ENCODE assay signal across 22 cellular contexts in genomic region chr17:17564896-17565295, GRCh38. TPM values are rescaled to one million over a fixed set of nuclear protein-coding genes. Genes with fewer than 3 reads are reported as not detected.
DNase-seq lines count a peak whose midpoint lies in the region; ATAC-seq and TF ChIP-seq lines count a peak whose summit lies in the region.
"Had no signal": no experiment of that assay in that cellular context is flagged by ENCODE, and none has a peak within 500 bp of the region (broad histone marks: within the 10 kb centered on the region; RNA-seq: fewer than 3 reads in every experiment).

No MANE protein-coding gene starts in this region.

- no peaks in the 10 kb centered on the region for H3K9me3 ChIP-seq in right lobe of liver
- H3K9me3 ChIP-seq in subcutaneous abdominal adipose tissue (ENCODE audit: control insufficient read depth in 5 of 5, low read length in 5 of 5), result no peaks in the 10 kb centered on the region
- no peaks in the 10 kb centered on the region for H3K9me3 ChIP-seq in sigmoid colon
- H3K9me3 ChIP-seq in naive thymus-derived CD4-positive, alpha-beta T cell (ENCODE audit: control insufficient read depth in 2 of 3, low read length in 3 of 3), result no peaks in the 10 kb centered on the region

- DNase-seq in NCI-H748 (lab: John Stamatoyannopoulos, UW; ENCODE audit: unreplicated experiment) (peak; percentile 28), NCI-H748 treated with DMSO at 0.1 percent for 48 hours (lab: John Stamatoyannopoulos, UW) (no peak), right lobe of liver (no peak), sigmoid colon (no peak)
- DNase-seq in central memory CD8-positive, alpha-beta T cell (ENCODE audit: low spot score in 2 of 2), result no peak
- no peak for DNase-seq in activated CD4-positive, alpha-beta T cell treated with anti-CD3 and anti-CD28 coated beads for 48 hours
- DNase-seq in naive thymus-derived CD4-positive, alpha-beta T cell, result no peak
- DNase-seq: 8988T; activated naive CD4-positive, alpha-beta T cell treated with Interleukin-2 at 50 U/mL for 16 hours; activated T-cell treated with anti-CD3 and anti-CD28 coated beads, Interleukin-2, amount 50 U/mL, for 4 hours; amygdala; CD8-positive, alpha-beta T cell; DMS153; Karpas-422; left cardiac atrium; midbrain; NCI-H1436 treated with DMSO at 0.1 percent for 48 hours; stimulated activated CD8-positive, alpha-beta memory T cell treated with anti-CD3 and anti-CD28 coated beads, Interleukin-4, amount 100 ng/mL, for 48 hours had no signal

- WGBS in right lobe of liver (ENCODE audit: insufficient coverage, low coverage, low lambda C conversion rate, missing lambda C conversion rate), result 100% methylated on average over 1 of the region's 5 CpGs
- 74 to 86% methylated on average over 5 of the region's 5 CpGs for WGBS in sigmoid colon, 2 donors

- TF ChIP-seq EP300 in sigmoid colon (IDR thresholded peaks at IDR 0.05), result no peak

- H3K9ac ChIP-seq in subcutaneous abdominal adipose tissue (ENCODE audit: low read length in 5 of 5), result peak overlapping the region in 2 of 5 donors; percentile 16 to 65

- H3K4me3 ChIP-seq in right lobe of liver (no peak overlapping the region), subcutaneous abdominal adipose tissue (ENCODE audit: low read depth in 1 of 5, low read length in 5 of 5) (peak overlapping the region in 1 of 5 donors; percentile 0), sigmoid colon (no peak overlapping the region)
- H3K4me3 ChIP-seq in naive thymus-derived CD4-positive, alpha-beta T cell (ENCODE audit: low read length), result no peak overlapping the region
- H3K4me3 ChIP-seq: coronary artery had no signal

- H3K9me3 Mint-ChIP-seq in central memory CD8-positive, alpha-beta T cell, result no peaks in the 10 kb centered on the region
- H3K9me3 Mint-ChIP-seq in naive thymus-derived CD4-positive, alpha-beta T cell, result no peaks in the 10 kb centered on the region
- H3K9me3 Mint-ChIP-seq: activated T-cell treated with anti-CD3 and anti-CD28 coated beads, Interleukin-2, amount 50 U/mL, for 4 hours; CD8-positive, alpha-beta T cell; T-helper 1 cell treated with Interleukin-12 subunit alpha and Interleukin-12 subunit beta and Interleukin-4 antibody, amounts not matched to agents 30 μg/mL and 1 μg/mL, for 36 hours; type B pancreatic cell had no signal

- H3K4me1 Mint-ChIP-seq in central memory CD8-positive, alpha-beta T cell, result peaks cover 7% of the 10 kb centered on the region
- peaks cover 0 to 5% (median 0%) of the 10 kb centered on the region in 7 donors for H3K4me1 Mint-ChIP-seq in naive thymus-derived CD4-positive, alpha-beta T cell

- H3K36me3 ChIP-seq in right lobe of liver (no peaks in the 10 kb centered on the region), subcutaneous abdominal adipose tissue (ENCODE audit: control insufficient read depth in 5 of 5, insufficient read depth in 5 of 5, low read length in 5 of 5) (no peaks in the 10 kb centered on the region), sigmoid colon (no peaks in the 10 kb centered on the region)
- no peaks in the 10 kb centered on the region for H3K36me3 ChIP-seq in naive thymus-derived CD4-positive, alpha-beta T cell (ENCODE audit: control insufficient read depth in 2 of 3, insufficient read depth in 3 of 3, low read length in 3 of 3)

- CTCF ChIA-PET in naive thymus-derived CD4-positive, alpha-beta T cell (lab: Charles Lee), result no interaction called here

- no peaks in the 10 kb centered on the region for H3K27me3 ChIP-seq in right lobe of liver
- H3K27me3 ChIP-seq in subcutaneous abdominal adipose tissue (ENCODE audit: control insufficient read depth in 5 of 5, insufficient read depth in 4 of 5, low read length in 5 of 5), result no peaks in the 10 kb centered on the region
- no peaks in the 10 kb centered on the region for H3K27me3 ChIP-seq in sigmoid colon
- no peaks in the 10 kb centered on the region for H3K27me3 ChIP-seq in naive thymus-derived CD4-positive, alpha-beta T cell (ENCODE audit: control insufficient read depth in 2 of 2, insufficient read depth in 2 of 2, low read length in 2 of 2)

- POLR2A ChIA-PET in naive thymus-derived CD4-positive, alpha-beta T cell (lab: Charles Lee), result no interaction called here

- peak overlapping the region; percentile 67 for H3K27ac Mint-ChIP-seq in central memory CD8-positive, alpha-beta T cell (ENCODE audit: low read depth)
- H3K27ac Mint-ChIP-seq in naive thymus-derived CD4-positive, alpha-beta T cell, result peak overlapping the region in 1 of 9 donors; percentile 46
- H3K27ac Mint-ChIP-seq: CD8-positive, alpha-beta T cell; T-helper 1 cell treated with Interleukin-12 subunit alpha and Interleukin-12 subunit beta and Interleukin-4 antibody, amounts not matched to agents 30 μg/mL and 1 μg/mL, for 36 hours; type B pancreatic cell had no signal

- no peak for ATAC-seq in central memory CD8-positive, alpha-beta T cell (replicated peaks; ENCODE audit: extremely low read depth, poor library complexity, severe bottlenecking)
- ATAC-seq in right lobe of liver, result no peak
- ATAC-seq in naive thymus-derived CD4-positive, alpha-beta T cell, result no peak
- ATAC-seq: activated T-cell treated with anti-CD3 and anti-CD28 coated beads, Interleukin-2, amount 50 U/mL, for 4 hours; CD8-positive, alpha-beta T cell had no signal

- TF ChIP-seq POLR2A in right lobe of liver (IDR thresholded peaks at IDR 0.05) (no peak), sigmoid colon (IDR thresholded peaks at IDR 0.05) (no peak)

- H3K4me3 Mint-ChIP-seq in central memory CD8-positive, alpha-beta T cell, result no peak overlapping the region
- H3K4me3 Mint-ChIP-seq in naive thymus-derived CD4-positive, alpha-beta T cell, result no peak overlapping the region
- H3K4me3 Mint-ChIP-seq: activated T-cell treated with anti-CD3 and anti-CD28 coated beads, Interleukin-2, amount 50 U/mL, for 4 hours; CD8-positive, alpha-beta T cell; T-helper 1 cell treated with Interleukin-12 subunit alpha and Interleukin-12 subunit beta and Interleukin-4 antibody, amounts not matched to agents 30 μg/mL and 1 μg/mL, for 36 hours; type B pancreatic cell had no signal

- intact Hi-C loops in right lobe of liver (cut with DNase I), result loop anchor here (5.0 kb wide), 2 partner anchors 38 to 68 kb away; partner anchors contain the start of gene RASD1 (in 1 of the 2)
- intact Hi-C loops in sigmoid colon (cut with DNase I), result loop anchor here (5.0 kb wide), 2 partner anchors 53 to 77 kb away; no protein-coding TSS in a partner anchor
- intact Hi-C loops in naive thymus-derived CD4-positive, alpha-beta T cell (cut with micrococcal nuclease), result loop anchor here (5.0 to 10.0 kb wide), 2 partner anchors 68 to 70 kb away; partner anchors contain the start of gene RASD1 (in 2 of the 2)

- H3K27me3 Mint-ChIP-seq in central memory CD8-positive, alpha-beta T cell, result no peaks in the 10 kb centered on the region
- no peaks in the 10 kb centered on the region for H3K27me3 Mint-ChIP-seq in naive thymus-derived CD4-positive, alpha-beta T cell
- H3K27me3 Mint-ChIP-seq: type B pancreatic cell had no signal

- peak overlapping the region in 2 of 3 donors; percentile 64 to 94 for H3K27ac ChIP-seq in right lobe of liver
- H3K27ac ChIP-seq in subcutaneous abdominal adipose tissue (ENCODE audit: low read depth, low read length), result peak overlapping the region; percentile 90
- H3K27ac ChIP-seq in sigmoid colon, result peak overlapping the region in 1 of 4 donors; percentile 19
- H3K27ac ChIP-seq in naive thymus-derived CD4-positive, alpha-beta T cell (ENCODE audit: low read depth, low read length), result no peak overlapping the region

- TF ChIP-seq CTCF in right lobe of liver (IDR thresholded peaks at IDR 0.05) (no peak), sigmoid colon (IDR thresholded peaks at IDR 0.05) (no peak)

- H3K4me1 ChIP-seq in right lobe of liver, result peaks cover 0 to 95% (median 46%) of the 10 kb centered on the region in 4 donors
- H3K4me1 ChIP-seq in subcutaneous abdominal adipose tissue (ENCODE audit: control insufficient read depth in 5 of 5, insufficient read depth in 5 of 5, low read length in 5 of 5), result peaks cover 38 to 99% (median 87%) of the 10 kb centered on the region in 5 donors
- H3K4me1 ChIP-seq in sigmoid colon, result peaks cover 0 to 36% (median 27%) of the 10 kb centered on the region in 4 donors
- no peaks in the 10 kb centered on the region for H3K4me1 ChIP-seq in naive thymus-derived CD4-positive, alpha-beta T cell (ENCODE audit: control insufficient read depth in 2 of 2, insufficient read depth in 2 of 2, low read length in 2 of 2)

- peaks cover 4% of the 10 kb centered on the region for H3K36me3 Mint-ChIP-seq in central memory CD8-positive, alpha-beta T cell (ENCODE audit: insufficient read depth)
- H3K36me3 Mint-ChIP-seq in naive thymus-derived CD4-positive, alpha-beta T cell, result no peaks in the 10 kb centered on the region
- H3K36me3 Mint-ChIP-seq: CD8-positive, alpha-beta T cell; type B pancreatic cell had no signal

RNA-seq across cellular contexts. Expression of gene PEMT, which starts 26.6 kb away (rescaled TPM):
- total RNA-seq in right lobe of liver (100 to 1,000 TPM in 5 of 6 experiments, 10 to 100 TPM in 1; 92.4 to 184 (median 170) TPM), sigmoid colon (10 to 100 TPM in 3 of 4 donors, 1 to 10 TPM in 1; 8.6 to 21.9 (median 16.6) TPM)
- polyA plus RNA-seq in sigmoid colon, result 10 to 100 TPM in 2 of 3 donors, 1 to 10 TPM in 1; 5.3 to 14.4 (median 13.3) TPM
- 10 to 100 TPM in 4 of 5 experiments, 1 to 10 TPM in 1; 9.5 to 15.0 (median 12.1) TPM for total RNA-seq in naive thymus-derived CD4-positive, alpha-beta T cell
- polyA plus RNA-seq in naive thymus-derived CD4-positive, alpha-beta T cell, result 10 to 100 TPM; 22.7 to 34.1 TPM

Comparison
In these comparisons a context has a peak if more than half of its experiments do, and no peak if none do; other contexts are left out.
1. RNA of gene PEMT, which starts 26.6 kb away (total RNA-seq): 92.4 to 184 TPM in right lobe of liver; 8.6 to 21.9 TPM in sigmoid colon and 9.5 to 15.0 TPM in naive thymus-derived CD4-positive, alpha-beta T cell; every median in the first group is over 4 times any median in the second.